Comparison of ENCODE assay signal across 1 cellular context in the genomic region with DNA sequence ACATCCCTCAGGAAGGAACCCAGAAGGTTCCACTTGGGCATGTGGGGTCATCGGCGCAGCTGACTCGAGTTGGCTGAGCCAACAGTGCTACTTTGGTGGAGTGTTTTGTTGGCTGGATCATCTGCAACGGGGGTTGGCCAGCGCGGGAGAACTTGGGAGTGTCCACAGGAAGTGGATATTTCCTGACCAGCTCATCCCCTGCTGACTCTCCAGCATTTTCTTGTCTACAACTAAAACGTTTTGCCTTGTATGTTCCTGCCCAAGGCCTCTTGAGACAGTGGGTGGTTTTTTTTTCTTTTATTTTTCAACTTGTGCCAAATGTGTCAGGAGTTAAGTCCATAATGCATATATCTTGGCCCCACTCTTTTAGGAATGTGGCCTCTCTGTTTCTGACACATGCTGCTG.
TF ChIP-seq lines count a peak whose summit lies in the region.

No MANE protein-coding gene starts in this region.

TF ChIP-seq in HepG2, 621 proteins besides CTCF, POLR2A, EP300 and RAD21:
- TF ChIP-seq, protein P1, sequence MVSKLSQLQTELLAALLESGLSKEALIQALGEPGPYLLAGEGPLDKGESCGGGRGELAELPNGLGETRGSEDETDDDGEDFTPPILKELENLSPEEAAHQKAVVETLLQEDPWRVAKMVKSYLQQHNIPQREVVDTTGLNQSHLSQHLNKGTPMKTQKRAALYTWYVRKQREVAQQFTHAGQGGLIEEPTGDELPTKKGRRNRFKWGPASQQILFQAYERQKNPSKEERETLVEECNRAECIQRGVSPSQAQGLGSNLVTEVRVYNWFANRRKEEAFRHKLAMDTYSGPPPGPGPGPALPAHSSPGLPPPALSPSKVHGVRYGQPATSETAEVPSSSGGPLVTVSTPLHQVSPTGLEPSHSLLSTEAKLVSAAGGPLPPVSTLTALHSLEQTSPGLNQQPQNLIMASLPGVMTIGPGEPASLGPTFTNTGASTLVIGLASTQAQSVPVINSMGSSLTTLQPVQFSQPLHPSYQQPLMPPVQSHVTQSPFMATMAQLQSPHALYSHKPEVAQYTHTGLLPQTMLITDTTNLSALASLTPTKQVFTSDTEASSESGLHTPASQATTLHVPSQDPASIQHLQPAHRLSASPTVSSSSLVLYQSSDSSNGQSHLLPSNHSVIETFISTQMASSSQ (IDR thresholded peaks at IDR 0.05; ENCODE audit: low read depth): no peak
- TF ChIP-seq, protein P1 (CRISPR knock-in tag; IDR thresholded peaks at IDR 0.05; ENCODE audit: borderline replicate concordance): no peak
- TF ChIP-seq MAFG (CRISPR knock-in tag; IDR thresholded peaks at IDR 0.05) (no peak), ATF1 (CRISPR knock-in tag; IDR thresholded peaks at IDR 0.05) (no peak), HMG20A (CRISPR knock-in tag; IDR thresholded peaks at IDR 0.05; ENCODE audit: borderline replicate concordance) (no peak), ZNF446 (CRISPR knock-in tag; IDR thresholded peaks at IDR 0.05) (no peak), ZNF24 (IDR thresholded peaks at IDR 0.05) (no peak), KDM1A (CRISPR knock-in tag; IDR thresholded peaks at IDR 0.05) (no peak), SALL1 (CRISPR knock-in tag; IDR thresholded peaks at IDR 0.05) (no peak), SPEN (CRISPR knock-in tag; IDR thresholded peaks at IDR 0.05; ENCODE audit: low read depth) (no peak), ASH2L (IDR thresholded peaks at IDR 0.05; ENCODE audit: insufficient read length, low read depth, low read length) (no peak), CREM (IDR thresholded peaks at IDR 0.05) (no peak), CREM (CRISPR knock-in tag; IDR thresholded peaks at IDR 0.05) (no peak), DZIP1 (CRISPR knock-in tag; IDR thresholded peaks at IDR 0.05) (no peak), SALL2 (CRISPR knock-in tag; IDR thresholded peaks at IDR 0.05) (no peak)
- TF ChIP-seq, protein P2, sequence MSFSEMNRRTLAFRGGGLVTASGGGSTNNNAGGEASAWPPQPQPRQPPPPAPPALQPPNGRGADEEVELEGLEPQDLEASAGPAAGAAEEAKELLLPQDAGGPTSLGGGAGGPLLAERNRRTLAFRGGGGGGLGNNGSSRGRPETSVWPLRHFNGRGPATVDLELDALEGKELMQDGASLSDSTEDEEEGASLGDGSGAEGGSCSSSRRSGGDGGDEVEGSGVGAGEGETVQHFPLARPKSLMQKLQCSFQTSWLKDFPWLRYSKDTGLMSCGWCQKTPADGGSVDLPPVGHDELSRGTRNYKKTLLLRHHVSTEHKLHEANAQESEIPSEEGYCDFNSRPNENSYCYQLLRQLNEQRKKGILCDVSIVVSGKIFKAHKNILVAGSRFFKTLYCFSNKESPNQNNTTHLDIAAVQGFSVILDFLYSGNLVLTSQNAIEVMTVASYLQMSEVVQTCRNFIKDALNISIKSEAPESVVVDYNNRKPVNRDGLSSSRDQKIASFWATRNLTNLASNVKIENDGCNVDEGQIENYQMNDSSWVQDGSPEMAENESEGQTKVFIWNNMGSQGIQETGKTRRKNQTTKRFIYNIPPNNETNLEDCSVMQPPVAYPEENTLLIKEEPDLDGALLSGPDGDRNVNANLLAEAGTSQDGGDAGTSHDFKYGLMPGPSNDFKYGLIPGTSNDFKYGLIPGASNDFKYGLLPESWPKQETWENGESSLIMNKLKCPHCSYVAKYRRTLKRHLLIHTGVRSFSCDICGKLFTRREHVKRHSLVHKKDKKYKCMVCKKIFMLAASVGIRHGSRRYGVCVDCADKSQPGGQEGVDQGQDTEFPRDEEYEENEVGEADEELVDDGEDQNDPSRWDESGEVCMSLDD (CRISPR knock-in tag; IDR thresholded peaks at IDR 0.05; ENCODE audit: borderline replicate concordance): no peak
